In genomic region chr14:105419055-105419304, GRCh38 we compare ENCODE assay signal across 1 cellular context.
TF ChIP-seq lines count a peak whose summit lies in the region.

No MANE protein-coding gene starts in this region.

TF ChIP-seq in H1, 55 proteins besides CTCF, POLR2A, EP300 and RAD21:
- TF ChIP-seq SIX5 (IDR thresholded peaks at IDR 0.05; ENCODE audit: low read depth, low read length) = no peak
- no peak for TF ChIP-seq SP2 (IDR thresholded peaks at IDR 0.05; ENCODE audit: low read length)
- TF ChIP-seq GTF2F1 (IDR thresholded peaks at IDR 0.05; ENCODE audit: borderline replicate concordance, low read depth, low read length) = no peak
- no peak for TF ChIP-seq CBX8 (IDR thresholded peaks at IDR 0.05; ENCODE audit: borderline replicate concordance, low read depth, low read length)
- no peak for TF ChIP-seq HDAC2 (IDR thresholded peaks at IDR 0.05; ENCODE audit: borderline replicate concordance in 1 of 2, low read depth in 2 of 2, low read length in 2 of 2)
- TF ChIP-seq SP4 (IDR thresholded peaks at IDR 0.05; ENCODE audit: low read length) = no peak
- TF ChIP-seq, protein P1, sequence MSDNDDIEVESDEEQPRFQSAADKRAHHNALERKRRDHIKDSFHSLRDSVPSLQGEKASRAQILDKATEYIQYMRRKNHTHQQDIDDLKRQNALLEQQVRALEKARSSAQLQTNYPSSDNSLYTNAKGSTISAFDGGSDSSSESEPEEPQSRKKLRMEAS (IDR thresholded peaks at IDR 0.05) = no peak
- TF ChIP-seq EGR1 (IDR thresholded peaks at IDR 0.05; ENCODE audit: borderline replicate concordance, low read depth, low read length) = no peak
- no peak for TF ChIP-seq BRCA1 (IDR thresholded peaks at IDR 0.05; ENCODE audit: low read depth, low read length)
- TF ChIP-seq PHF8 (conservative IDR thresholded peaks at IDR 0.05; ENCODE audit: low read depth, low read length) = no peak
- no peak for TF ChIP-seq CTBP2 (IDR thresholded peaks at IDR 0.05; ENCODE audit: borderline replicate concordance, insufficient read depth, insufficient read length, low read length)
TF ChIP-seq in H1: peak in this region for 0.
